ENCODE assay signal across 8 cellular contexts in genomic region chr13:98485561-98485960, GRCh38.
A peak's percentile ranks its signal among the peaks of the same experiment; 100 is the strongest.
DNase-seq lines count a peak whose midpoint lies in the region; ATAC-seq and TF ChIP-seq lines count a peak whose summit lies in the region.

No MANE protein-coding gene starts in this region.

- intact Hi-C loops in MCF 10A (cut with micrococcal nuclease) = loop anchor here (10.0 kb wide), 1 partner anchor 169 kb away; no protein-coding TSS in a partner anchor

- CTCF ChIA-PET in MCF 10A (lab: Yijun Ruan, JAX) = interaction anchor here (0.6 to 7.4 kb wide), 15 partner anchors 12 to 359 kb away, joined by 3 to 71 read pairs (median 3); no protein-coding TSS in a partner anchor

- no peaks in the 10 kb centered on the region for H3K27me3 Mint-ChIP-seq in activated naive CD4-positive, alpha-beta T cell treated with anti-CD3 and anti-CD28 coated beads, Interleukin-2, amount 50 U/mL, for 24 hours
- H3K27me3 Mint-ChIP-seq in MCF 10A (ENCODE audit: insufficient read depth, unreplicated experiment) (no peaks in the 10 kb centered on the region), mesothelial cell of epicardium (ENCODE audit: low read depth) (no peaks in the 10 kb centered on the region), type B pancreatic cell (no peaks in the 10 kb centered on the region)

- TF ChIP-seq CTCF in MCF 10A (IDR thresholded peaks at IDR 0.05; ENCODE audit: unreplicated experiment) = no peak
- no peak for TF ChIP-seq CTCF in mesothelial cell of epicardium (IDR thresholded peaks at IDR 0.05; ENCODE audit: unreplicated experiment)
- TF ChIP-seq CTCF in type B pancreatic cell (conservative IDR thresholded peaks at IDR 0.05) = no peak

- DNase-seq in activated naive CD4-positive, alpha-beta T cell treated with Interleukin-2 at 50 U/mL for 16 hours = no peak
- DNase-seq in MCF 10A (ENCODE audit: unreplicated experiment) (no peak), mesothelial cell of epicardium (ENCODE audit: low spot score in 2 of 2, unreplicated experiment in 2 of 2) (no peak), type B pancreatic cell (ENCODE audit: extremely low spot score, unreplicated experiment) (no peak), NCI-H1105 treated with DMSO at 0.1 percent for 48 hours (lab: John Stamatoyannopoulos, UW) (no peak), GM03348 (ENCODE audit: low spot score) (no peak)

- peak overlapping the region; percentile 74 for H3K27ac Mint-ChIP-seq in activated naive CD4-positive, alpha-beta T cell treated with anti-CD3 and anti-CD28 coated beads, Interleukin-2, amount 50 U/mL, for 24 hours
- peak overlapping the region; percentile 94 for H3K27ac Mint-ChIP-seq in MCF 10A (ENCODE audit: low read depth, unreplicated experiment)
- H3K27ac Mint-ChIP-seq in mesothelial cell of epicardium = peak overlapping the region; percentile 82
- H3K27ac Mint-ChIP-seq in type B pancreatic cell = peak overlapping the region; percentile 99

- H3K4me1 Mint-ChIP-seq in activated naive CD4-positive, alpha-beta T cell treated with anti-CD3 and anti-CD28 coated beads, Interleukin-2, amount 50 U/mL, for 24 hours = peaks cover 80% of the 10 kb centered on the region
- H3K4me1 Mint-ChIP-seq in MCF 10A (ENCODE audit: insufficient read depth, unreplicated experiment) (peaks cover 52% of the 10 kb centered on the region), mesothelial cell of epicardium (peaks cover 63% of the 10 kb centered on the region), type B pancreatic cell (ENCODE audit: unreplicated experiment) (peaks cover 76% of the 10 kb centered on the region)

- peaks cover 4% of the 10 kb centered on the region for H3K36me3 Mint-ChIP-seq in activated naive CD4-positive, alpha-beta T cell treated with anti-CD3 and anti-CD28 coated beads, Interleukin-2, amount 50 U/mL, for 24 hours
- H3K36me3 Mint-ChIP-seq in MCF 10A (ENCODE audit: insufficient read depth, unreplicated experiment) (peaks cover 23% of the 10 kb centered on the region), mesothelial cell of epicardium (no peaks in the 10 kb centered on the region), type B pancreatic cell (peaks cover 13% of the 10 kb centered on the region)

- no peak for ATAC-seq in HG03342 (IDR thresholded peaks at IDR 0.05; ENCODE audit: unreplicated experiment)

- H3K9me3 Mint-ChIP-seq in activated naive CD4-positive, alpha-beta T cell treated with anti-CD3 and anti-CD28 coated beads, Interleukin-2, amount 50 U/mL, for 24 hours = no peaks in the 10 kb centered on the region
- H3K9me3 Mint-ChIP-seq in MCF 10A (ENCODE audit: unreplicated experiment) = no peaks in the 10 kb centered on the region
- H3K9me3 Mint-ChIP-seq in mesothelial cell of epicardium = no peaks in the 10 kb centered on the region
- H3K9me3 Mint-ChIP-seq in type B pancreatic cell = no peaks in the 10 kb centered on the region

- POLR2A ChIA-PET in MCF 10A (lab: Yijun Ruan, JAX) = interaction anchor here (0.6 to 4.8 kb wide), 15 partner anchors 10 to 715 kb away, joined by 3 to 79 read pairs (median 4); partner anchors contain the start of genes STK24 and UBAC2

- BruUV-seq in MCF 10A (replicated peaks; lab: Mats Ljungman, UMichigan) = TSS peak; percentile 89

- H3K4me3 Mint-ChIP-seq in activated naive CD4-positive, alpha-beta T cell treated with anti-CD3 and anti-CD28 coated beads, Interleukin-2, amount 50 U/mL, for 24 hours = no peak overlapping the region
- no peak overlapping the region for H3K4me3 Mint-ChIP-seq in MCF 10A (ENCODE audit: unreplicated experiment)
- no peak overlapping the region for H3K4me3 Mint-ChIP-seq in mesothelial cell of epicardium
- peak overlapping the region; percentile 78 for H3K4me3 Mint-ChIP-seq in type B pancreatic cell
